8 cellular contexts compared by ENCODE assay signal in genomic region chr19:57362419-57362818, GRCh38. TPM values are rescaled to one million over a fixed set of nuclear protein-coding genes. Genes with fewer than 3 reads are reported as not detected.
DNase-seq lines count a peak whose midpoint lies in the region; ATAC-seq and TF ChIP-seq lines count a peak whose summit lies in the region.

No MANE protein-coding gene starts in this region.

- H3K36me3 ChIP-seq in Loucy (ENCODE audit: insufficient read depth, low read length) (peaks cover 6% of the 10 kb centered on the region; the same call in 1 of the 2 replicates), ovary (no peaks in the 10 kb centered on the region)

- TF ChIP-seq CTCF in AG04449 (IDR thresholded peaks at IDR 0.05; ENCODE audit: insufficient read depth, low read length, missing control alignments) = no peak
- TF ChIP-seq CTCF in Loucy (conservative IDR thresholded peaks at IDR 0.05; ENCODE audit: low read length) = no peak
- TF ChIP-seq CTCF in coronary artery (IDR thresholded peaks at IDR 0.05) = no peak
- TF ChIP-seq CTCF in ovary (IDR thresholded peaks at IDR 0.05) = no peak

- no peak for DNase-seq in AG04449 (ENCODE audit: low read depth, low spot score)
- no peak for DNase-seq in coronary artery (ENCODE audit: low spot score)
- no peak for DNase-seq in naive B cell
- no peak for DNase-seq in activated gamma-delta T cell (lab: John Stamatoyannopoulos, UW)
- no peak for DNase-seq in NCI-H1105 treated with DMSO at 0.1 percent for 48 hours (lab: John Stamatoyannopoulos, UW)
- no peak for DNase-seq in ovary

- peaks cover 5% of the 10 kb centered on the region for H4K20me1 ChIP-seq in Loucy (ENCODE audit: insufficient read depth, low read length, poor library complexity, severe bottlenecking)

- H3K9me3 ChIP-seq in Loucy (ENCODE audit: insufficient read depth, low read depth, low read length) = no peaks in the 10 kb centered on the region
- H3K9me3 ChIP-seq in ovary = peaks cover 0 to 23% of the 10 kb centered on the region in 2 donors

- no peaks in the 10 kb centered on the region for H3K27me3 Mint-ChIP-seq in naive B cell

- peak overlapping the region in 5 of 8 donors; percentile 94 to 96 (median 95) for H3K4me3 Mint-ChIP-seq in naive B cell

- POLR2A ChIA-PET in AG04449 (lab: Yijun Ruan, JAX) = interaction anchor here (0.7 to 1.1 kb wide), 4 partner anchors 12 to 171 kb away, joined by 3 to 5 read pairs (median 3); partner anchors contain the start of genes ZNF264, ZNF304 and ZNF548

- no peak for TF ChIP-seq POLR2A in ovary (IDR thresholded peaks at IDR 0.05)

- WGBS in ovary, 3 donors = 77 to 83% (median 77%) methylated on average over 2 of the region's 2 CpGs

- peaks cover 13 to 27% of the 10 kb centered on the region in 2 donors for H3K36me3 Mint-ChIP-seq in naive B cell

- peaks cover 0 to 11% (median 3%) of the 10 kb centered on the region in 7 donors for H3K9me3 Mint-ChIP-seq in naive B cell

- TF ChIP-seq EP300 in ovary (IDR thresholded peaks at IDR 0.05) = no peak

- peaks cover 14% of the 10 kb centered on the region for H3K79me2 ChIP-seq in Loucy (ENCODE audit: insufficient read depth, low read length)

- peaks cover 17 to 27% (median 17%) of the 10 kb centered on the region in 3 donors for H3K4me1 Mint-ChIP-seq in naive B cell

- H3K4me1 ChIP-seq in Loucy (ENCODE audit: insufficient read depth, low read length, poor library complexity, severe bottlenecking) = peaks cover 9% of the 10 kb centered on the region
- peaks cover 6% of the 10 kb centered on the region for H3K4me1 ChIP-seq in ovary (ENCODE audit: insufficient read depth)

- H3K27ac ChIP-seq in coronary artery (peak overlapping the region; percentile 73 to 98), ovary (peak overlapping the region in 1 of 2 donors; percentile 98)

- H3K4me3 ChIP-seq in AG04449 (ENCODE audit: low read depth, low read length) (peak overlapping the region; percentile 63), Loucy (ENCODE audit: low read length, poor library complexity, severe bottlenecking) (peak overlapping the region; percentile 80), coronary artery (peak overlapping the region; percentile 96), ovary (no peak overlapping the region)

- no peaks in the 10 kb centered on the region for H3K9me2 ChIP-seq in Loucy (replicated peaks; ENCODE audit: low read depth, low read length)

- H3K27ac Mint-ChIP-seq in naive B cell = peak overlapping the region in 5 of 6 donors; percentile 98 to 99 (median 99)

- H3K27me3 ChIP-seq in Loucy (ENCODE audit: insufficient read depth, low read length, poor library complexity, severe bottlenecking) (no peaks in the 10 kb centered on the region), ovary (no peaks in the 10 kb centered on the region)

- H3K4me2 ChIP-seq in Loucy (ENCODE audit: low read depth, low read length, poor library complexity, severe bottlenecking) = peak overlapping the region; percentile 87

- CTCF ChIA-PET in AG04449 (lab: Yijun Ruan, JAX) = interaction anchor here (0.6 to 1.2 kb wide), 2 partner anchors 8 to 770 kb away, joined by 3 read pairs; no protein-coding TSS in a partner anchor

- peak overlapping the region; percentile 97 for H2AFZ ChIP-seq in Loucy (ENCODE audit: low read length)

- intact Hi-C loops in ovary (cut with DNase I) = loop anchor here in 1 of 4 donors (5.0 kb wide), 1 partner anchor 80 kb away; the partner anchor contains the start of gene ZNF460

- H3K9ac ChIP-seq in Loucy (ENCODE audit: low read depth, low read length, poor library complexity, severe bottlenecking) = peak overlapping the region; percentile 80

- ATAC-seq in naive B cell (ENCODE audit: low read depth in 2 of 2) = no peak
- ATAC-seq in HG02885 (IDR thresholded peaks at IDR 0.05; ENCODE audit: poor library complexity, unreplicated experiment) = no peak

- no peaks in the 10 kb centered on the region; the same call in 1 of the 2 replicates for H3F3A ChIP-seq in Loucy (ENCODE audit: low read depth)

RNA-seq across cellular contexts. Expression of gene TRAPPC2B, which starts 0.9 kb away (rescaled TPM):
- polyA plus RNA-seq in naive B cell (ENCODE audit: low read depth in 6 of 6) (10 to 100 TPM; 35.5 to 91.3 (median 45.8) TPM), ovary (10 to 100 TPM; 10.3 to 25.1 TPM)
- total RNA-seq in ovary = 10 to 100 TPM in 6 of 7 donors, 1 to 10 TPM in 1; 9.1 to 23.6 (median 11.6) TPM

RNA-seq across cellular contexts. Expression of gene ZNF547, which starts 0.9 kb away (rescaled TPM):
- 1 to 10 TPM in 3 of 6 donors, under 1 TPM in 2, not detected in 1; 0.71 to 2.5 (median 1.2) TPM for polyA plus RNA-seq in naive B cell (ENCODE audit: low read depth in 6 of 6)
- total RNA-seq in ovary = 1 to 10 TPM; 1.2 to 4.7 (median 3.0) TPM
- 1 to 10 TPM; 1.8 to 2.9 TPM for polyA plus RNA-seq in ovary

RNA-seq across cellular contexts. Expression of gene ZNF304, which starts 11.3 kb away (rescaled TPM):
- polyA plus RNA-seq in naive B cell (ENCODE audit: low read depth in 6 of 6) (1 to 10 TPM; 4.1 to 8.4 (median 5.0) TPM), ovary (10 to 100 TPM in 1 of 2 donors, 1 to 10 TPM in 1; 4.8 to 12.5 TPM)
- total RNA-seq in ovary = 10 to 100 TPM in 3 of 7 donors, 1 to 10 TPM in 4; 3.0 to 13.0 (median 9.1) TPM

RNA-seq across cellular contexts. Expression of gene ZNF548, which starts 27.2 kb away (rescaled TPM):
- polyA plus RNA-seq in naive B cell (ENCODE audit: low read depth in 6 of 6) (10 to 100 TPM; 17.4 to 28.4 (median 23.3) TPM), ovary (10 to 100 TPM; 13.4 to 13.7 TPM)
- total RNA-seq in ovary = 10 to 100 TPM; 14.5 to 28.2 (median 24.4) TPM

RNA-seq across cellular contexts. Expression of gene ZNF543, which starts 42.1 kb away (rescaled TPM):
- polyA plus RNA-seq in naive B cell (ENCODE audit: low read depth in 6 of 6) (10 to 100 TPM in 3 of 6 donors, 1 to 10 TPM in 3; 6.0 to 12.9 (median 9.5) TPM), ovary (1 to 10 TPM; 4.0 to 4.9 TPM)
- total RNA-seq in ovary = 10 to 100 TPM in 4 of 7 donors, 1 to 10 TPM in 3; 4.9 to 12.9 (median 10.5) TPM
